In the genomic region with DNA sequence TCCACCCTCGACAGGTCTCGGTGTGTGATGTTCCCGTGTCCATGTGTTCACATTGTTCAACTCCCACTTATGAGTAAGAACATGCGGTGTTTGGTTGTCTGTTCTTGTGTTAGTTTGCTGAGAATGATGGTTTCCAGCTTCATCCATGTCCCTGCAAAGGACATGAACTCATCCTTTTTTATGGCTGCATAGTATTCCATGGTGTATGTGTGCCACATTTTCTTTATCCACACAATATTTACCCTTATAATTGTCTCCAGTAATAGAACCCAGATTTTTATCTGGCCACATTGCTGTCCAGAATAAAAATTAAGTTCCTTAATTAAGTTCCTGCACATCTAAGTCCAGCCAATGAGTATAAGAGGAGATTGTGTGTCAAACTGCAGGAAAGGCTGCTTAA, we compare ENCODE assay signal across 8 cellular contexts. TPM values are rescaled to one million over a fixed set of nuclear protein-coding genes. Genes with fewer than 3 reads are reported as not detected.
"Had no signal": no experiment of that assay in that cellular context is flagged by ENCODE, and none has a peak within 500 bp of the region (broad histone marks: within the 10 kb centered on the region; RNA-seq: fewer than 3 reads in every experiment).

No MANE protein-coding gene starts in this region.

RNA-seq across cellular contexts. Expression of gene RIMBP2, which starts 22.3 kb away (rescaled TPM):
- total RNA-seq: OCI-LY7, PC-3, PC-9, Right ventricle myocardium inferior, Right ventricle myocardium superior, RPMI7951, SJCRH30, SK-MEL-5 had no signal
